In genomic region chr6:120779441-120779840, GRCh38 we compare ENCODE assay signal across 20 cellular contexts.
DNase-seq lines count a peak whose midpoint lies in the region; ATAC-seq and TF ChIP-seq lines count a peak whose summit lies in the region.
"Had no signal": no experiment of that assay in that cellular context is flagged by ENCODE, and none has a peak within 500 bp of the region (broad histone marks: within the 10 kb centered on the region; RNA-seq: fewer than 3 reads in every experiment).

No MANE protein-coding gene starts in this region.

- no peaks in the 10 kb centered on the region for H3K27me3 Mint-ChIP-seq in activated T-helper 17 cell treated with anti-CD3 and anti-CD28 coated beads, Interleukin-2, amount 50 U/mL, for 72 hours
- H3K27me3 Mint-ChIP-seq in stimulated activated memory B cell treated with anti-CD40 and anti-IgM and Interleukin-4, amounts not matched to agents 10 μg/mL and 1 μg/mL and 100 μg/mL, for 72 hours = no peaks in the 10 kb centered on the region
- H3K27me3 Mint-ChIP-seq in activated T-cell treated with anti-CD3 and anti-CD28 coated beads, Interleukin-2, amount 50 U/mL, for 24 hours = no peaks in the 10 kb centered on the region
- H3K27me3 Mint-ChIP-seq: B cell; CD4-positive, CD25-positive, alpha-beta regulatory T cell had no signal

- H3K4me3 ChIP-seq in gastroesophageal sphincter = no peak overlapping the region
- H3K4me3 ChIP-seq: BLaER1, GM23248 had no signal

- TF ChIP-seq EP300 in gastroesophageal sphincter (IDR thresholded peaks at IDR 0.05) = no peak

- H3K4me1 ChIP-seq in gastroesophageal sphincter = no peaks in the 10 kb centered on the region
- H3K4me1 ChIP-seq: BLaER1, Caco-2 had no signal

- H3K27me3 ChIP-seq in gastroesophageal sphincter = no peaks in the 10 kb centered on the region
- H3K27me3 ChIP-seq: BLaER1 had no signal

- H3K4me1 Mint-ChIP-seq in activated T-helper 17 cell treated with anti-CD3 and anti-CD28 coated beads, Interleukin-2, amount 50 U/mL, for 72 hours = no peaks in the 10 kb centered on the region
- no peaks in the 10 kb centered on the region for H3K4me1 Mint-ChIP-seq in stimulated activated memory B cell treated with anti-CD40 and anti-IgM and Interleukin-4, amounts not matched to agents 10 μg/mL and 1 μg/mL and 100 μg/mL, for 72 hours
- H3K4me1 Mint-ChIP-seq in activated T-cell treated with anti-CD3 and anti-CD28 coated beads, Interleukin-2, amount 50 U/mL, for 24 hours (ENCODE audit: low read depth) = no peaks in the 10 kb centered on the region
- H3K4me1 Mint-ChIP-seq: B cell; CD4-positive, CD25-positive, alpha-beta regulatory T cell had no signal

- DNase-seq in posterior vena cava (ENCODE audit: low spot score) (peak; percentile 31), NCI-H510A (lab: John Stamatoyannopoulos, UW) (no peak), epidermal melanocyte (ENCODE audit: insufficient read length, low spot score) (no peak), islet precursor cell (no peak)
- no peak for DNase-seq in activated T-cell treated with anti-CD3 and anti-CD28 coated beads, Interleukin-2, amount 50 U/mL, for 24 hours
- DNase-seq: Caco-2; CD4-positive, CD25-positive, alpha-beta regulatory T cell; CD8-positive, alpha-beta T cell; DMS153; DND-41; GM23248; H7; HCEC 1CT had no signal

- ATAC-seq in activated T-helper 17 cell treated with anti-CD3 and anti-CD28 coated beads, Interleukin-2, amount 50 U/mL, for 72 hours (replicated peaks) = peak; percentile 16
- peak; percentile 31 for ATAC-seq in gastroesophageal sphincter
- ATAC-seq in stimulated activated memory B cell treated with anti-CD40 and anti-IgM and Interleukin-4, amounts not matched to agents 10 μg/mL and 1 μg/mL and 100 μg/mL, for 72 hours = peak; percentile 57
- ATAC-seq: CD8-positive, alpha-beta T cell had no signal

- no peaks in the 10 kb centered on the region for H3K36me3 ChIP-seq in gastroesophageal sphincter
- H3K36me3 ChIP-seq: BLaER1 had no signal

- H3K36me3 Mint-ChIP-seq in activated T-helper 17 cell treated with anti-CD3 and anti-CD28 coated beads, Interleukin-2, amount 50 U/mL, for 72 hours (ENCODE audit: low read depth) = no peaks in the 10 kb centered on the region
- H3K36me3 Mint-ChIP-seq in stimulated activated memory B cell treated with anti-CD40 and anti-IgM and Interleukin-4, amounts not matched to agents 10 μg/mL and 1 μg/mL and 100 μg/mL, for 72 hours = no peaks in the 10 kb centered on the region
- H3K36me3 Mint-ChIP-seq in activated T-cell treated with anti-CD3 and anti-CD28 coated beads, Interleukin-2, amount 50 U/mL, for 24 hours (ENCODE audit: low read depth) = no peaks in the 10 kb centered on the region
- H3K36me3 Mint-ChIP-seq: CD4-positive, CD25-positive, alpha-beta regulatory T cell; CD8-positive, alpha-beta T cell had no signal

- peaks cover 0 to 20% (median 0%) of the 10 kb centered on the region in 3 donors for H3K9me3 ChIP-seq in gastroesophageal sphincter
- H3K9me3 ChIP-seq: BLaER1, Caco-2 had no signal

- TF ChIP-seq POLR2A in gastroesophageal sphincter (IDR thresholded peaks at IDR 0.05) = no peak

- intact Hi-C loops in posterior vena cava (cut with DNase I) = no loop called here

- WGBS in gastroesophageal sphincter (ENCODE audit: low coverage in 1 of 2), 2 donors = 100% methylated on average over 1 of the region's 4 CpGs; no CpG with 5 or more reads in 1 of the 2 donors

- H3K27ac ChIP-seq in gastroesophageal sphincter = no peak overlapping the region
- H3K27ac ChIP-seq: 22Rv1, BLaER1, C4-2B, GM23248 had no signal

- no peak overlapping the region for H3K27ac Mint-ChIP-seq in activated T-helper 17 cell treated with anti-CD3 and anti-CD28 coated beads, Interleukin-2, amount 50 U/mL, for 72 hours
- H3K27ac Mint-ChIP-seq in stimulated activated memory B cell treated with anti-CD40 and anti-IgM and Interleukin-4, amounts not matched to agents 10 μg/mL and 1 μg/mL and 100 μg/mL, for 72 hours = no peak overlapping the region
- no peak overlapping the region for H3K27ac Mint-ChIP-seq in activated T-cell treated with anti-CD3 and anti-CD28 coated beads, Interleukin-2, amount 50 U/mL, for 24 hours
- H3K27ac Mint-ChIP-seq: B cell; CD4-positive, CD25-positive, alpha-beta regulatory T cell; CD8-positive, alpha-beta T cell had no signal

- TF ChIP-seq CTCF in gastroesophageal sphincter (IDR thresholded peaks at IDR 0.05) = no peak

- H3K9me3 Mint-ChIP-seq in activated T-helper 17 cell treated with anti-CD3 and anti-CD28 coated beads, Interleukin-2, amount 50 U/mL, for 72 hours = peaks cover 7% of the 10 kb centered on the region
- peaks cover 9% of the 10 kb centered on the region for H3K9me3 Mint-ChIP-seq in stimulated activated memory B cell treated with anti-CD40 and anti-IgM and Interleukin-4, amounts not matched to agents 10 μg/mL and 1 μg/mL and 100 μg/mL, for 72 hours
- H3K9me3 Mint-ChIP-seq in activated T-cell treated with anti-CD3 and anti-CD28 coated beads, Interleukin-2, amount 50 U/mL, for 24 hours = no peaks in the 10 kb centered on the region

- no peak overlapping the region for H3K4me3 Mint-ChIP-seq in activated T-helper 17 cell treated with anti-CD3 and anti-CD28 coated beads, Interleukin-2, amount 50 U/mL, for 72 hours
- no peak overlapping the region for H3K4me3 Mint-ChIP-seq in stimulated activated memory B cell treated with anti-CD40 and anti-IgM and Interleukin-4, amounts not matched to agents 10 μg/mL and 1 μg/mL and 100 μg/mL, for 72 hours
- no peak overlapping the region for H3K4me3 Mint-ChIP-seq in activated T-cell treated with anti-CD3 and anti-CD28 coated beads, Interleukin-2, amount 50 U/mL, for 24 hours
- H3K4me3 Mint-ChIP-seq: B cell; CD4-positive, CD25-positive, alpha-beta regulatory T cell; CD8-positive, alpha-beta T cell had no signal
